Comparison of ENCODE assay signal across 8 cellular contexts in the genomic region with DNA sequence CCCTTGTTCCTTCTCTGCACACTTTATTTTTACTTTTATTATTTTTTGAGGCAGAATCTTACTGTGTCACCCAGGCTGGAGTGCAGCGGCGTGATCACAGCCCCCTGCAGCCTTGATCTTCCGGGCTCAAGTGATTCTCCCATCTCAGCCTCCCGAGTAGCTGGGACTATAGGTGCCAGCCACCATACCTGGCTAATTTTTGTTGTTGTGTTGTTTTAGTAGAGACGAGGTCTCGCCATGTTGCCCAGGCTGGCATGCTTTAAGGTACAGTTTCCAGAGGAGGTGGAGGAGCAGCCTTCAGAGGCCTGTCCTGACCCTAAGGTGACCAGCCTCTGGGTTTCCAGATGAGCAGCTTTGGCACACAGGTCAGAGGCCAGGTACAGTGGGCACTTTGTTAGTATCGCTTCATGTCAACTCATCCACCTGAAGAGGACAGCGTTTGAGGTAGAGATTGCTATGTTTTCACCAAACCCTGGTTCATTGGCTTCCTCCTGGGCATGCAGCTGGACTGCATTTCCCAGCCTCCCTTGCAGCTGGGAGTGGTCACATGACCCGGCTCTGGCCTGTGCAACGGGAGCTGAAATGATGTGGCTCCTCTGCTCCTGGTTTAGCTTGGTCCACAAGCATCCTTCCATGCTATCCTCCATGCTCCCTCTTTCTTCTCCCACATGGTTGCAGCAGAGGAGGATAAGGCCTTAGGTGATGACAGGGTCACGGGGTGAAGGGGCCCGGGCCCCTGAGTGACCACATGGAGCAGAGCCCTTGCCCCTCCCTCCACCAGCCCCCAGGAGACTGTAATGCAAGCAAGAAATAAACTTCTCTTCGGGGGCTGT.
DNase-seq lines count a peak whose midpoint lies in the region; ATAC-seq and TF ChIP-seq lines count a peak whose summit lies in the region.

No MANE protein-coding gene starts in this region.

- intact Hi-C loops in left cardiac atrium (cut with DNase I): loop anchor here in 1 of 2 donors (10.0 kb wide), 1 partner anchor 53 kb away; no protein-coding TSS in a partner anchor

- DNase-seq in SHP77 (lab: John Stamatoyannopoulos, UW) (peak; percentile 26 to 68), SHP77 treated with DMSO at 0.1 percent for 48 hours (lab: John Stamatoyannopoulos, UW) (no peak), left cardiac atrium (peak; percentile 56), stromal cell of bone marrow (ENCODE audit: low read depth) (peak; percentile 38), hippocampal formation (lab: John Stamatoyannopoulos, UW) (no peak)

- peak; percentile 38 for ATAC-seq in SK-N-SH treated with all-trans-retinoic acid at 6 μM for 48 hours
- ATAC-seq in left cardiac atrium: peak in 1 of 2 donors; percentile 6
- ATAC-seq in HG03442 (IDR thresholded peaks at IDR 0.05; ENCODE audit: unreplicated experiment): no peak
- ATAC-seq in GM21619 (IDR thresholded peaks at IDR 0.05; ENCODE audit: unreplicated experiment): no peak

TF ChIP-seq in SK-N-SH treated with all-trans-retinoic acid at 6 μM for 48 hours, 23 proteins besides CTCF, POLR2A, EP300 and RAD21:
- TF ChIP-seq ZNF8 (CRISPR knock-in tag; IDR thresholded peaks at IDR 0.05) (no peak), OSR1 (CRISPR knock-in tag; IDR thresholded peaks at IDR 0.05) (no peak), CSDC2 (CRISPR knock-in tag; IDR thresholded peaks at IDR 0.05) (no peak), ESRRG (CRISPR knock-in tag; IDR thresholded peaks at IDR 0.05) (no peak), ISL1 (CRISPR knock-in tag; IDR thresholded peaks at IDR 0.05) (no peak), PPARA (CRISPR knock-in tag; IDR thresholded peaks at IDR 0.05; ENCODE audit: borderline replicate concordance) (no peak), BACH2 (CRISPR knock-in tag; IDR thresholded peaks at IDR 0.05; ENCODE audit: borderline replicate concordance) (no peak), ZFP3 (CRISPR knock-in tag; IDR thresholded peaks at IDR 0.05) (no peak)
- TF ChIP-seq, protein P1, sequence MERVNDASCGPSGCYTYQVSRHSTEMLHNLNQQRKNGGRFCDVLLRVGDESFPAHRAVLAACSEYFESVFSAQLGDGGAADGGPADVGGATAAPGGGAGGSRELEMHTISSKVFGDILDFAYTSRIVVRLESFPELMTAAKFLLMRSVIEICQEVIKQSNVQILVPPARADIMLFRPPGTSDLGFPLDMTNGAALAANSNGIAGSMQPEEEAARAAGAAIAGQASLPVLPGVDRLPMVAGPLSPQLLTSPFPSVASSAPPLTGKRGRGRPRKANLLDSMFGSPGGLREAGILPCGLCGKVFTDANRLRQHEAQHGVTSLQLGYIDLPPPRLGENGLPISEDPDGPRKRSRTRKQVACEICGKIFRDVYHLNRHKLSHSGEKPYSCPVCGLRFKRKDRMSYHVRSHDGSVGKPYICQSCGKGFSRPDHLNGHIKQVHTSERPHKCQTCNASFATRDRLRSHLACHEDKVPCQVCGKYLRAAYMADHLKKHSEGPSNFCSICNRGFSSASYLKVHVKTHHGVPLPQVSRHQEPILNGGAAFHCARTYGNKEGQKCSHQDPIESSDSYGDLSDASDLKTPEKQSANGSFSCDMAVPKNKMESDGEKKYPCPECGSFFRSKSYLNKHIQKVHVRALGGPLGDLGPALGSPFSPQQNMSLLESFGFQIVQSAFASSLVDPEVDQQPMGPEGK (CRISPR knock-in tag; IDR thresholded peaks at IDR 0.05; ENCODE audit: borderline replicate concordance): no peak
- TF ChIP-seq, protein P2, sequence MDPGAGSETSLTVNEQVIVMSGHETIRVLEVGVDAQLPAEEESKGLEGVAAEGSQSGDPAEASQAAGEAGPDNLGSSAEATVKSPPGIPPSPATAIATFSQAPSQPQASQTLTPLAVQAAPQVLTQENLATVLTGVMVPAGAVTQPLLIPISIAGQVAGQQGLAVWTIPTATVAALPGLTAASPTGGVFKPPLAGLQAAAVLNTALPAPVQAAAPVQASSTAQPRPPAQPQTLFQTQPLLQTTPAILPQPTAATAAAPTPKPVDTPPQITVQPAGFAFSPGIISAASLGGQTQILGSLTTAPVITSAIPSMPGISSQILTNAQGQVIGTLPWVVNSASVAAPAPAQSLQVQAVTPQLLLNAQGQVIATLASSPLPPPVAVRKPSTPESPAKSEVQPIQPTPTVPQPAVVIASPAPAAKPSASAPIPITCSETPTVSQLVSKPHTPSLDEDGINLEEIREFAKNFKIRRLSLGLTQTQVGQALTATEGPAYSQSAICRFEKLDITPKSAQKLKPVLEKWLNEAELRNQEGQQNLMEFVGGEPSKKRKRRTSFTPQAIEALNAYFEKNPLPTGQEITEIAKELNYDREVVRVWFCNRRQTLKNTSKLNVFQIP (CRISPR knock-in tag; IDR thresholded peaks at IDR 0.05; ENCODE audit: borderline replicate concordance, low read depth): no peak

Comparison
In these comparisons a context has a peak if more than half of its experiments do, and no peak if none do; other contexts are left out.
1. DNase-seq: peak in SHP77 (2 of 2), left cardiac atrium (single experiment) and stromal cell of bone marrow (single experiment); none in SHP77 treated with DMSO at 0.1 percent for 48 hours (single experiment) and hippocampal formation (0 of 2).